In genomic region chr5:116583085-116583766, GRCh38 we compare ENCODE assay signal across 22 cellular contexts. TPM values are rescaled to one million over a fixed set of nuclear protein-coding genes. Genes with fewer than 3 reads are reported as not detected.
DNase-seq lines count a peak whose midpoint lies in the region; ATAC-seq, FAIRE-seq and TF ChIP-seq lines count a peak whose summit lies in the region.
"Had no signal": no experiment of that assay in that cellular context is flagged by ENCODE, and none has a peak within 500 bp of the region (broad histone marks: within the 10 kb centered on the region; RNA-seq: fewer than 3 reads in every experiment).

No MANE protein-coding gene starts in this region.

- no peak overlapping the region for H4K8ac ChIP-seq in mesendoderm (ENCODE audit: low read depth, low read length)

- H3K4me2 ChIP-seq in endothelial cell of umbilical vein (ENCODE audit: insufficient read depth, low read length): peak overlapping the region; percentile 55
- no peak overlapping the region for H3K4me2 ChIP-seq in mesendoderm (ENCODE audit: low read length)
- H3K4me2 ChIP-seq: BLaER1, SK-N-SH had no signal

- H3K9me1 ChIP-seq in endothelial cell of umbilical vein (replicated peaks; ENCODE audit: control insufficient read depth, extremely low read depth, insufficient read depth, low read length): no peaks in the 10 kb centered on the region

- POLR2A ChIA-PET in endothelial cell of umbilical vein (lab: Charles Lee): no interaction called here

- dilution Hi-C loops in endothelial cell of umbilical vein (cut with MboI; ENCODE audit: extremely low pct_ligation_motif_present, low sequenced_read_pairs): no loop called here

- no peak overlapping the region for H2AK5ac ChIP-seq in mesendoderm (ENCODE audit: low read length)

- H2BK120ac ChIP-seq in mesendoderm (ENCODE audit: low read depth, low read length): no peak overlapping the region

- no peak overlapping the region for H2AFZ ChIP-seq in endothelial cell of umbilical vein (ENCODE audit: low read depth, low read length)

- no peaks in the 10 kb centered on the region for H3K79me1 ChIP-seq in mesendoderm (ENCODE audit: low read length)

- H3K27ac ChIP-seq in endothelial cell of umbilical vein (ENCODE audit: insufficient read depth, low read depth, low read length) (peak overlapping the region; percentile 21), pancreas (peak overlapping the region in 2 of 4 donors; percentile 17 to 23), mesendoderm (ENCODE audit: low read depth, low read length) (no peak overlapping the region)
- H3K27ac ChIP-seq: BLaER1, esophagus muscularis mucosa, psoas muscle had no signal

- H3K27me3 ChIP-seq in endothelial cell of umbilical vein (ENCODE audit: control insufficient read depth in 2 of 2, insufficient read depth in 2 of 2, low read length in 2 of 2) (peaks cover 5 to 10% of the 10 kb centered on the region in 2 experiments), pancreas (no peaks in the 10 kb centered on the region), mesendoderm (ENCODE audit: insufficient read depth, low read length, poor library complexity) (no peaks in the 10 kb centered on the region)
- H3K27me3 ChIP-seq: esophagus muscularis mucosa had no signal

- H3K4me1 ChIP-seq in endothelial cell of umbilical vein (ENCODE audit: control insufficient read depth, extremely low read depth, insufficient read depth, low read length) (peaks cover 10% of the 10 kb centered on the region), pancreas (peaks cover 0 to 2% (median 0%) of the 10 kb centered on the region in 3 donors), mesendoderm (ENCODE audit: control insufficient read depth, low read depth, low read length) (peaks cover 5% of the 10 kb centered on the region)
- H3K4me1 ChIP-seq: BLaER1 had no signal

- H3K9me3 ChIP-seq in endothelial cell of umbilical vein (replicated peaks; ENCODE audit: control insufficient read depth, insufficient read depth, low read length) (no peaks in the 10 kb centered on the region), pancreas (no peaks in the 10 kb centered on the region)
- H3K9me3 ChIP-seq: BLaER1, esophagus muscularis mucosa, psoas muscle, SK-N-SH had no signal

- TF ChIP-seq CTCF in endothelial cell of umbilical vein (IDR thresholded peaks at IDR 0.05; ENCODE audit: extremely low read depth in 1 of 2, insufficient read depth in 1 of 2, low read depth in 1 of 2, low read length in 2 of 2) (no peak), pancreas (IDR thresholded peaks at IDR 0.05) (no peak)

- DNase-seq in endothelial cell of umbilical vein (ENCODE audit: low read depth, low spot score) (peak; percentile 76), pancreas (no peak), mesendoderm (no peak), NCI-H2081 (lab: John Stamatoyannopoulos, UW) (no peak)
- DNase-seq in activated T-cell treated with anti-CD3 and anti-CD28 coated beads, Interleukin-2, amount 50 U/mL, for 48 hours: no peak
- DNase-seq: activated CD4-positive, alpha-beta memory T cell treated with anti-CD3 and anti-CD28 coated beads for 36 hours; activated naive CD8-positive, alpha-beta T cell treated with anti-CD3 and anti-CD28 coated beads, Interleukin-2, amount 50 U/mL, for 24 hours; activated T-cell treated with anti-CD3 and anti-CD28 coated beads, Interleukin-2, amount 50 U/mL, for 72 hours; DND-41; hypothalamus; left ventricle myocardium superior; naive thymus-derived CD4-positive, alpha-beta T cell; NCI-H146; NCI-H510A; psoas muscle; SK-N-SH had no signal

- no peak overlapping the region for H3K18ac ChIP-seq in mesendoderm (ENCODE audit: low read length)

- H4K5ac ChIP-seq in mesendoderm (ENCODE audit: low read length): no peak overlapping the region

- H3K23ac ChIP-seq in mesendoderm (ENCODE audit: low read length): no peak overlapping the region

- no TSS peak for BruUV-seq in endothelial cell of umbilical vein (replicated peaks; lab: Mats Ljungman, UMichigan)

- H3K4ac ChIP-seq in mesendoderm (ENCODE audit: low read depth, low read length): no peak overlapping the region

- no peak overlapping the region for H2BK5ac ChIP-seq in mesendoderm (ENCODE audit: low read length)

- intact Hi-C loops in endothelial cell of umbilical vein (cut with micrococcal nuclease) (loop anchor here (1.0 kb wide), 1 partner anchor 9 kb away; the partner anchor contains the start of gene SEMA6A), pancreas (cut with DNase I) (loop anchor here in 1 of 3 donors (10.0 kb wide), 1 partner anchor 362 kb away; no protein-coding TSS in a partner anchor)

- CTCF ChIA-PET in endothelial cell of umbilical vein (lab: Charles Lee): no interaction called here

- ATAC-seq in GM19351 (IDR thresholded peaks at IDR 0.05; ENCODE audit: unreplicated experiment): peak; percentile 51
- ATAC-seq in HG03432 (IDR thresholded peaks at IDR 0.05; ENCODE audit: unreplicated experiment): peak; percentile 76
- no peak for ATAC-seq in pancreas
- ATAC-seq: activated naive CD8-positive, alpha-beta T cell treated with anti-CD3 and anti-CD28 coated beads, Interleukin-2, amount 50 U/mL, for 24 hours; activated T-cell treated with anti-CD3 and anti-CD28 coated beads, Interleukin-2, amount 50 U/mL, for 72 hours; left ventricle myocardium superior; naive thymus-derived CD4-positive, alpha-beta T cell; psoas muscle had no signal

- no peaks in the 10 kb centered on the region for H4K20me1 ChIP-seq in endothelial cell of umbilical vein (replicated peaks; ENCODE audit: control insufficient read depth, extremely low read depth, insufficient read depth, low read length)
- H4K20me1 ChIP-seq: BLaER1 had no signal

- no peak overlapping the region for H3K4me3 ChIP-seq in endothelial cell of umbilical vein (replicated peaks in 1 of 3; ENCODE audit: insufficient read depth in 1 of 3, low read depth in 1 of 3, low read length in 3 of 3)
- H3K4me3 ChIP-seq in pancreas: no peak overlapping the region
- no peak overlapping the region for H3K4me3 ChIP-seq in mesendoderm (ENCODE audit: low read length)
- H3K4me3 ChIP-seq: BLaER1, esophagus muscularis mucosa, psoas muscle had no signal

- no peak overlapping the region for H2BK15ac ChIP-seq in mesendoderm (replicated peaks; ENCODE audit: low read depth)

- H3K36me3 ChIP-seq in endothelial cell of umbilical vein (ENCODE audit: control insufficient read depth in 2 of 2, extremely low read depth in 1 of 2, insufficient read depth in 2 of 2, low read length in 2 of 2): no peaks in the 10 kb centered on the region
- no peaks in the 10 kb centered on the region for H3K36me3 ChIP-seq in pancreas
- H3K36me3 ChIP-seq in mesendoderm (ENCODE audit: control insufficient read depth, insufficient read depth, low read length): no peaks in the 10 kb centered on the region
- H3K36me3 ChIP-seq: BLaER1, esophagus muscularis mucosa had no signal

- H3K56ac ChIP-seq in mesendoderm (ENCODE audit: low read length): no peak overlapping the region

- H3K79me2 ChIP-seq in endothelial cell of umbilical vein (ENCODE audit: control insufficient read depth, insufficient read depth, low read length) (no peaks in the 10 kb centered on the region), mesendoderm (ENCODE audit: control insufficient read depth, insufficient read depth, low read length) (no peaks in the 10 kb centered on the region)

- FAIRE-seq in endothelial cell of umbilical vein (lab: Jason Lieb, UNC) (peak; percentile 18), pancreas (lab: Jason Lieb, UNC) (peak; percentile 37)
- FAIRE-seq: TTC549 had no signal

- TF ChIP-seq POLR2A in endothelial cell of umbilical vein (IDR thresholded peaks at IDR 0.05; ENCODE audit: low read depth, low read length): no peak

- no peak overlapping the region for H3K9ac ChIP-seq in endothelial cell of umbilical vein (replicated peaks; ENCODE audit: extremely low read depth, insufficient read depth, low read length)
- no peak overlapping the region for H3K9ac ChIP-seq in mesendoderm (ENCODE audit: low read length)
- H3K9ac ChIP-seq: BLaER1, SK-N-SH had no signal

TF ChIP-seq in endothelial cell of umbilical vein, 7 proteins besides CTCF, POLR2A, EP300 and RAD21:
- TF ChIP-seq FOS (IDR thresholded peaks at IDR 0.05; ENCODE audit: borderline replicate concordance, insufficient read depth, low read length) (peak; percentile 8), JUN (IDR thresholded peaks at IDR 0.05; ENCODE audit: borderline replicate concordance, insufficient read depth, insufficient read length, low read depth) (peak; percentile 56), POLR2AphosphoS5 (IDR thresholded peaks at IDR 0.05; ENCODE audit: insufficient read depth, low read depth, low read length) (no peak)
TF ChIP-seq in endothelial cell of umbilical vein: peak in this region for 2.

RNA-seq across cellular contexts. Expression of gene SEMA6A, which starts 8.6 kb away (rescaled TPM):
- total RNA-seq in endothelial cell of umbilical vein (1.4 and 1.5 TPM in 2 replicates), pancreas (10 to 100 TPM in 5 of 6 donors, 1 to 10 TPM in 1; 9.2 to 24.5 (median 15.8) TPM)
- polyA plus RNA-seq in endothelial cell of umbilical vein (0.43 TPM in 2 replicates), pancreas (10 to 100 TPM in 1 of 2 donors, 1 to 10 TPM in 1; 8.9 to 12.2 TPM)
- 0.25 and 0.32 TPM in 2 replicates for polyA plus RNA-seq in endothelial cell of umbilical vein (2011; cell fraction: cytosol; rRNA removed)
- polyA plus RNA-seq in endothelial cell of umbilical vein (2011; cell fraction: nucleus; rRNA removed): 1.5 and 1.8 TPM in 2 replicates
- polyA plus RNA-seq in endothelial cell of umbilical vein (2012): 1.4 and 2.0 TPM in 2 replicates
- polyA minus RNA-seq in endothelial cell of umbilical vein: 2.3 and 2.6 TPM in 2 replicates
- not detected for polyA minus RNA-seq in endothelial cell of umbilical vein (2011; cell fraction: cytosol; rRNA and poly(A)+ RNA removed)
- polyA minus RNA-seq in endothelial cell of umbilical vein (2011; cell fraction: nucleus; rRNA and poly(A)+ RNA removed): 2.3 and 3.2 TPM in 2 replicates
- polyA plus RNA-seq in mesendoderm (2013, experiment 1 of 2): 325 TPM
- 338 TPM for polyA plus RNA-seq in mesendoderm (2013, experiment 2 of 2)
- total RNA-seq: activated CD4-positive, alpha-beta memory T cell treated with anti-CD3 and anti-CD28 coated beads for 36 hours; naive thymus-derived CD4-positive, alpha-beta T cell; OCI-LY7 had no signal

Comparison
In these comparisons a context has a peak if more than half of its experiments do, and no peak if none do; other contexts are left out.
1. ATAC-seq: peak in GM19351 (single experiment) and HG03432 (single experiment); none in pancreas (0 of 4).